In genomic region chr2:224973112-224974016, GRCh38 we compare ENCODE assay signal across 8 cellular contexts.
A peak's percentile ranks its signal among the peaks of the same experiment; 100 is the strongest.
DNase-seq lines count a peak whose midpoint lies in the region; ATAC-seq and TF ChIP-seq lines count a peak whose summit lies in the region.

No MANE protein-coding gene starts in this region.

- peaks cover 15% of the 10 kb centered on the region for H3K36me3 Mint-ChIP-seq in activated CD4-positive, alpha-beta T cell treated with anti-CD3 and anti-CD28 coated beads for 36 hours (ENCODE audit: low read depth)
- peaks cover 33% of the 10 kb centered on the region for H3K36me3 Mint-ChIP-seq in activated CD4-positive, alpha-beta T cell treated with anti-CD3 and anti-CD28 coated beads, Interleukin-2, amount 10 ng/mL, durations not matched to agents 24 days and 14 days (ENCODE audit: low read depth)

- peaks cover 75% of the 10 kb centered on the region for H3K4me1 Mint-ChIP-seq in activated CD4-positive, alpha-beta T cell treated with anti-CD3 and anti-CD28 coated beads for 36 hours
- peaks cover 69% of the 10 kb centered on the region for H3K4me1 Mint-ChIP-seq in activated CD4-positive, alpha-beta T cell treated with anti-CD3 and anti-CD28 coated beads, Interleukin-2, amount 10 ng/mL, durations not matched to agents 24 days and 14 days
- H3K4me1 Mint-ChIP-seq in stimulated activated naive CD8-positive, alpha-beta T cell treated with anti-CD3 and anti-CD28 coated beads, Interleukin-15, amount 100 ng/mL, for 72 hours: peaks cover 95% of the 10 kb centered on the region

- no peak overlapping the region for H3K4me3 Mint-ChIP-seq in activated CD4-positive, alpha-beta T cell treated with anti-CD3 and anti-CD28 coated beads for 36 hours
- no peak overlapping the region for H3K4me3 Mint-ChIP-seq in activated CD4-positive, alpha-beta T cell treated with anti-CD3 and anti-CD28 coated beads, Interleukin-2, amount 10 ng/mL, durations not matched to agents 24 days and 14 days
- H3K4me3 Mint-ChIP-seq in stimulated activated naive CD8-positive, alpha-beta T cell treated with anti-CD3 and anti-CD28 coated beads, Interleukin-15, amount 100 ng/mL, for 72 hours: peak overlapping the region; percentile 16 to 19

- H3K79me2 ChIP-seq in MM.1S (ENCODE audit: low read length): peaks cover 47% of the 10 kb centered on the region

- peak; percentile 47 for ATAC-seq in activated CD4-positive, alpha-beta T cell treated with anti-CD3 and anti-CD28 coated beads for 36 hours
- peak; percentile 68 for ATAC-seq in stimulated activated naive CD8-positive, alpha-beta T cell treated with anti-CD3 and anti-CD28 coated beads, Interleukin-15, amount 100 ng/mL, for 72 hours
- no peak for ATAC-seq in HG02884 (IDR thresholded peaks at IDR 0.05; ENCODE audit: unreplicated experiment)

- intact Hi-C loops in activated CD4-positive, alpha-beta T cell treated with anti-CD3 and anti-CD28 coated beads for 36 hours (cut with DNase I, micrococcal nuclease): no loop called here
- intact Hi-C loops in activated CD4-positive, alpha-beta T cell treated with anti-CD3 and anti-CD28 coated beads, Interleukin-2, amount 10 ng/mL, durations not matched to agents 24 days and 14 days (cut with micrococcal nuclease): no loop called here

- peak overlapping the region; percentile 16; the same call in 1 of the 2 replicates for H3K27ac ChIP-seq in MM.1S (ENCODE audit: low read length)

- H3K4me3 ChIP-seq in MM.1S (ENCODE audit: low read length) (no peak overlapping the region), epithelial cell of esophagus (ENCODE audit: low read length) (no peak overlapping the region)

- peak; percentile 51 for DNase-seq in activated CD4-positive, alpha-beta T cell treated with anti-CD3 and anti-CD28 coated beads for 36 hours
- no peak for DNase-seq in activated CD4-positive, alpha-beta T cell treated with anti-CD3 and anti-CD28 coated beads, Interleukin-2, amount 10 ng/mL, durations not matched to agents 24 days and 14 days
- DNase-seq in MM.1S (peak; percentile 32), epithelial cell of esophagus (ENCODE audit: low read depth) (peak; percentile 66), NCI-H1105 treated with DMSO at 0.1 percent for 48 hours (lab: John Stamatoyannopoulos, UW) (no peak)
- DNase-seq in stimulated activated naive CD8-positive, alpha-beta T cell treated with anti-CD3 and anti-CD28 coated beads, Interleukin-15, amount 100 ng/mL, for 72 hours: peak in 1 of 2 donors; percentile 50
- no peak for DNase-seq in stimulated activated CD4-positive, alpha-beta T cell treated with anti-CD3 and anti-CD28 coated beads, Interleukin-4, amount 100 ng/mL, for 24 hours

- no peaks in the 10 kb centered on the region for H3K27me3 Mint-ChIP-seq in activated CD4-positive, alpha-beta T cell treated with anti-CD3 and anti-CD28 coated beads for 36 hours
- no peaks in the 10 kb centered on the region for H3K27me3 Mint-ChIP-seq in activated CD4-positive, alpha-beta T cell treated with anti-CD3 and anti-CD28 coated beads, Interleukin-2, amount 10 ng/mL, durations not matched to agents 24 days and 14 days
- H3K27me3 Mint-ChIP-seq in stimulated activated naive CD8-positive, alpha-beta T cell treated with anti-CD3 and anti-CD28 coated beads, Interleukin-15, amount 100 ng/mL, for 72 hours: no peaks in the 10 kb centered on the region

- peak overlapping the region; percentile 14 for H3K27ac Mint-ChIP-seq in activated CD4-positive, alpha-beta T cell treated with anti-CD3 and anti-CD28 coated beads for 36 hours
- no peak overlapping the region for H3K27ac Mint-ChIP-seq in activated CD4-positive, alpha-beta T cell treated with anti-CD3 and anti-CD28 coated beads, Interleukin-2, amount 10 ng/mL, durations not matched to agents 24 days and 14 days
- peak overlapping the region in 1 of 2 donors; percentile 35 for H3K27ac Mint-ChIP-seq in stimulated activated naive CD8-positive, alpha-beta T cell treated with anti-CD3 and anti-CD28 coated beads, Interleukin-15, amount 100 ng/mL, for 72 hours

- no peaks in the 10 kb centered on the region for H3K9me2 ChIP-seq in MM.1S (replicated peaks; ENCODE audit: insufficient read depth, low read length)

- CTCF ChIA-PET in activated CD4-positive, alpha-beta T cell treated with anti-CD3 and anti-CD28 coated beads for 36 hours (lab: Charles Lee): interaction anchor here (0.9 to 2.2 kb wide), 3 partner anchors 13 to 98 kb away, joined by 3 to 8 read pairs (median 6); no protein-coding TSS in a partner anchor

- no peaks in the 10 kb centered on the region for H3K9me3 Mint-ChIP-seq in activated CD4-positive, alpha-beta T cell treated with anti-CD3 and anti-CD28 coated beads for 36 hours (ENCODE audit: low read depth)
- H3K9me3 Mint-ChIP-seq in activated CD4-positive, alpha-beta T cell treated with anti-CD3 and anti-CD28 coated beads, Interleukin-2, amount 10 ng/mL, durations not matched to agents 24 days and 14 days: no peaks in the 10 kb centered on the region
- no peaks in the 10 kb centered on the region for H3K9me3 Mint-ChIP-seq in stimulated activated naive CD8-positive, alpha-beta T cell treated with anti-CD3 and anti-CD28 coated beads, Interleukin-15, amount 100 ng/mL, for 72 hours

- TF ChIP-seq CTCF in MM.1S (IDR thresholded peaks at IDR 0.05; ENCODE audit: low read length) (no peak), epithelial cell of esophagus (IDR thresholded peaks at IDR 0.05; ENCODE audit: insufficient read depth, low read depth, low read length, missing control alignments) (no peak)

- peak overlapping the region; percentile 14; the same call in 1 of the 2 replicates for H3K4me2 ChIP-seq in MM.1S (ENCODE audit: low read depth, low read length)

- no peaks in the 10 kb centered on the region for H3K27me3 ChIP-seq in MM.1S (replicated peaks; ENCODE audit: insufficient read depth, low read length)

- no peak overlapping the region for H3K9ac ChIP-seq in MM.1S (ENCODE audit: low read length)

- peaks cover 47% of the 10 kb centered on the region for H3K4me1 ChIP-seq in MM.1S (ENCODE audit: low read length)

- POLR2A ChIA-PET in activated CD4-positive, alpha-beta T cell treated with anti-CD3 and anti-CD28 coated beads for 36 hours (lab: Charles Lee): no interaction called here

- no peaks in the 10 kb centered on the region for H3K36me3 ChIP-seq in MM.1S (replicated peaks; ENCODE audit: insufficient read depth, low read length)

- peaks cover 14% of the 10 kb centered on the region for H3F3A ChIP-seq in MM.1S (ENCODE audit: insufficient read depth, low read length)

- no peaks in the 10 kb centered on the region for H3K9me3 ChIP-seq in MM.1S (replicated peaks; ENCODE audit: insufficient read depth, low read length)

- H2AFZ ChIP-seq in MM.1S (ENCODE audit: low read length): no peak overlapping the region

- H4K20me1 ChIP-seq in MM.1S (ENCODE audit: insufficient read depth, low read length): no peaks in the 10 kb centered on the region

Comparison
In these comparisons a context has a peak if more than half of its experiments do, and no peak if none do; other contexts are left out.
1. DNase-seq: peak in activated CD4-positive, alpha-beta T cell treated with anti-CD3 and anti-CD28 coated beads for 36 hours (single experiment), MM.1S (single experiment) and epithelial cell of esophagus (single experiment); none in activated CD4-positive, alpha-beta T cell treated with anti-CD3 and anti-CD28 coated beads, Interleukin-2, amount 10 ng/mL, durations not matched to agents 24 days and 14 days (single experiment), NCI-H1105 treated with DMSO at 0.1 percent for 48 hours (single experiment) and stimulated activated CD4-positive, alpha-beta T cell treated with anti-CD3 and anti-CD28 coated beads, Interleukin-4, amount 100 ng/mL, for 24 hours (single experiment).
2. H3K4me3 Mint-ChIP-seq: peak in stimulated activated naive CD8-positive, alpha-beta T cell treated with anti-CD3 and anti-CD28 coated beads, Interleukin-15, amount 100 ng/mL, for 72 hours (2 of 2); none in activated CD4-positive, alpha-beta T cell treated with anti-CD3 and anti-CD28 coated beads for 36 hours (single experiment) and activated CD4-positive, alpha-beta T cell treated with anti-CD3 and anti-CD28 coated beads, Interleukin-2, amount 10 ng/mL, durations not matched to agents 24 days and 14 days (single experiment).